ENCODE assay signal across 34 cellular contexts in genomic region chr5:165882099-165882498, GRCh38.
"Had no signal": no experiment of that assay in that cellular context is flagged by ENCODE, and none has a peak within 500 bp of the region (broad histone marks: within the 10 kb centered on the region; RNA-seq: fewer than 3 reads in every experiment).

No MANE protein-coding gene starts in this region.

- DNase-seq: activated effector memory CD4-positive, alpha-beta T cell treated with anti-CD3 and anti-CD28 coated beads, Interleukin-2, amount 50 U/mL, for 16 hours; activated effector memory CD4-positive, alpha-beta T cell treated with Interleukin-2 at 50 U/mL for 16 hours; activated gamma-delta T cell; activated gamma-delta T cell treated with Interleukin-2 at 50 U/mL for 16 hours; activated naive CD4-positive, alpha-beta T cell; activated naive CD4-positive, alpha-beta T cell treated with anti-CD3 and anti-CD28 coated beads for 36 hours; activated naive CD4-positive, alpha-beta T cell treated with anti-CD3 and anti-CD28 coated beads, Interleukin-2, amount 10 ng/mL, durations not matched to agents 7 days and 5 days; activated naive CD4-positive, alpha-beta T cell treated with anti-CD3 and anti-CD28 coated beads, Interleukin-2, amount 50 U/mL, for 16 hours; activated naive CD4-positive, alpha-beta T cell treated with Interleukin-2 at 50 U/mL for 16 hours; activated naive CD8-positive, alpha-beta T cell treated with anti-CD3 and anti-CD28 coated beads for 36 hours; activated naive CD8-positive, alpha-beta T cell treated with anti-CD3 and anti-CD28 coated beads, Interleukin-2, amount 10 ng/mL, durations not matched to agents 7 days and 5 days; activated naive CD8-positive, alpha-beta T cell treated with anti-CD3 and anti-CD28 coated beads, Interleukin-2, amount 50 U/mL, for 24 hours; activated T-cell treated with anti-CD3 and anti-CD28 coated beads, Interleukin-2, amount 50 U/mL, for 1 hour; activated T-cell treated with anti-CD3 and anti-CD28 coated beads, Interleukin-2, amount 50 U/mL, for 24 hours; activated T-cell treated with anti-CD3 and anti-CD28 coated beads, Interleukin-2, amount 50 U/mL, for 4 hours; activated T-cell treated with anti-CD3 and anti-CD28 coated beads, Interleukin-2, amount 50 U/mL, for 48 hours; activated T-cell treated with anti-CD3 and anti-CD28 coated beads, Interleukin-2, amount 50 U/mL, for 72 hours; adrenal gland; amniotic stem cell; amygdala; anterior cingulate cortex; aorta; body of pancreas; brain microvascular endothelial cell; caudate nucleus; central memory CD4-positive, alpha-beta T cell; cerebellar nuclear complex had no signal

- H3K27ac ChIP-seq: adrenal gland, ascending aorta, body of pancreas, brain microvascular endothelial cell, breast epithelium, cardiac muscle cell had no signal

- H3K9me3 ChIP-seq: adrenal gland, ascending aorta, body of pancreas, breast epithelium had no signal

- FAIRE-seq: astrocyte, bronchial epithelial cell had no signal

- ATAC-seq: activated naive CD4-positive, alpha-beta T cell treated with anti-CD3 and anti-CD28 coated beads, Interleukin-2, amount 50 U/mL, for 72 hours; activated naive CD8-positive, alpha-beta T cell treated with anti-CD3 and anti-CD28 coated beads, Interleukin-2, amount 50 U/mL, for 24 hours; activated T-cell treated with anti-CD3 and anti-CD28 coated beads, Interleukin-2, amount 50 U/mL, for 4 hours; activated T-cell treated with anti-CD3 and anti-CD28 coated beads, Interleukin-2, amount 50 U/mL, for 72 hours; activated T-helper 17 cell treated with anti-CD3 and anti-CD28 coated beads, Interleukin-2, amount 50 U/mL, for 72 hours; body of pancreas had no signal

- H3K4me1 ChIP-seq: adrenal gland, ascending aorta, body of pancreas, breast epithelium had no signal

- H3K36me3 ChIP-seq: adrenal gland, ascending aorta, brain microvascular endothelial cell, breast epithelium, cardiac muscle cell had no signal

- H3K27me3 ChIP-seq: adrenal gland, ascending aorta, body of pancreas, brain microvascular endothelial cell, breast epithelium, cardiac muscle cell had no signal

- H3K4me3 ChIP-seq: adrenal gland, ascending aorta, body of pancreas, breast epithelium, cardiac muscle cell had no signal
